In the genomic region with DNA sequence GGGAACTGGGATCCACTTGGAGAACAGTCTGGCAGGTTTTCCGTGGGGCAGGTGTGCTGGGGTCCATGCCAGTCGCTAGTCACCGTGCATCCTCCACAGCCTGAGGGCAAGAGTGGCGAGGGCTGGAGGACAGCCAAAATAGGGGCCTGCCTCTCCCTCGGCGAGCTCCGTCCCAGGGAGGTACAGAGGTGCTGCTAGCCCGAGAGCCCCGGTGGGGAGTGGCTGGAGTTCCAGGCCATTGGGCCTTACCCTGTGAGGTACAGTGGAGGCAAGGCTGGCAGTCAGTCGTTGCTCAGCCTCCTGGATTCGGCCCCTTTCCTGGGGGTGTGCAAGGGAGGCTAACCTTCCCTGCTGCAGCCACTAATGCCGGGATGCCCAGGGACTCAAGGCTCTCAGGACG, we compare ENCODE assay signal across 25 cellular contexts.
"Had no signal": no experiment of that assay in that cellular context is flagged by ENCODE, and none has a peak within 500 bp of the region (broad histone marks: within the 10 kb centered on the region; RNA-seq: fewer than 3 reads in every experiment).

No MANE protein-coding gene starts in this region.

- H3K36me3 ChIP-seq: MG63, Peyer's patch had no signal

- H3K4me1 ChIP-seq: Peyer's patch had no signal

- DNase-seq: activated CD4-positive, alpha-beta T cell treated with anti-CD3 and anti-CD28 coated beads for 48 hours; activated CD4-positive, alpha-beta T cell treated with anti-CD3 and anti-CD28 coated beads, Interleukin-2, amount 50 U/mL, for 4 hours; activated CD4-positive, CD25-positive, alpha-beta regulatory T cell treated with anti-CD3 and anti-CD28 coated beads, Interleukin-2, amount 50 U/mL, for 72 hours; activated CD8-positive, alpha-beta memory T cell treated with anti-CD3 and anti-CD28 coated beads, Interleukin-2, amount 50 U/mL, for 48 hours; activated CD8-positive, alpha-beta T cell treated with anti-CD3 and anti-CD28 coated beads, Interleukin-2, amount 10 ng/mL, durations not matched to agents 7 days and 5 days; activated effector memory CD4-positive, alpha-beta T cell treated with Interleukin-2 at 50 U/mL for 16 hours; activated naive CD4-positive, alpha-beta T cell; activated T-cell treated with anti-CD3 and anti-CD28 coated beads, Interleukin-2, amount 50 U/mL, for 24 hours; amygdala; MG63; MV-4-11; NCI-H1092 treated with DMSO at 0.1 percent for 48 hours; NCI-H1417 treated with DMSO at 0.1 percent for 48 hours; NCI-H1694; NCI-H2029; NCI-H2107; NCI-H2171 treated with DMSO at 0.1 percent for 48 hours; NCI-H345; NCI-H510A; NCI-H526 treated with DMSO at 0.1 percent for 48 hours; Peyer's patch; SIG-M5; T-helper 17 cell; T-helper 9 cell had no signal

- H3K27me3 ChIP-seq: MG63, Peyer's patch had no signal

- ATAC-seq: activated CD8-positive, alpha-beta T cell treated with anti-CD3 and anti-CD28 coated beads, Interleukin-2, amount 10 ng/mL, durations not matched to agents 7 days and 5 days; T-helper 17 cell; WTC11 had no signal

- H3K27ac ChIP-seq: Peyer's patch had no signal

- H3K4me3 ChIP-seq: MG63, Peyer's patch had no signal

- H3K9me3 ChIP-seq: MG63, Peyer's patch had no signal
